8 cellular contexts compared by ENCODE assay signal in the genomic region with DNA sequence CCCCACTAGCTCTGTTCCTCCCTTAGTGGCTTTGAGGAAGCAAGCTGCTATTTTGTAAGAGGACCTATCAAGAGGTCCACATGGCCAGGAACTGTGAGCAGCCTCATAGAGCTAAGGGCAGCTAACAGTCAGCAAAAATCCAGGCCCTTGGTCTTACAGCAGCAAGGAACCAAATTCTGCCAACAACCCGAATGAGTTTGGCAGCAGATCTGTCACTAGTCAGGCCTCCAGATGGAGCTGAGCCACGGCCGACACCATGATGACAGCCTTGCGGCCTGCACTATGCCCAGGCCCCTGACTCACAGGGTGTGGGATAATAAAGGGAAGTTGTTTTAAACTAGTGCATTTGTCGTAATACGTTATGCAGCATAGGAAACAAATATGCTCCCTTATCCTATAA. TPM values are rescaled to one million over a fixed set of nuclear protein-coding genes. Genes with fewer than 3 reads are reported as not detected.
DNase-seq lines count a peak whose midpoint lies in the region; ATAC-seq lines count a peak whose summit lies in the region.

No MANE protein-coding gene starts in this region.

- no peak for ATAC-seq in HG02970 (IDR thresholded peaks at IDR 0.05; ENCODE audit: low FRiP score, unreplicated experiment)
- ATAC-seq in HG02981 (IDR thresholded peaks at IDR 0.05; ENCODE audit: unreplicated experiment), result no peak

- DNase-seq in GOT3 (lab: John Stamatoyannopoulos, UW) (peak; percentile 65), amniotic epithelial cell (ENCODE audit: low read depth) (peak; percentile 56), cardiac septum (ENCODE audit: low spot score) (peak; percentile 89), skeletal muscle cell (ENCODE audit: low read depth) (peak; percentile 95), NCI-H1092 treated with DMSO at 0.1 percent for 48 hours (lab: John Stamatoyannopoulos, UW) (no peak), NCI-H524 (lab: John Stamatoyannopoulos, UW) (no peak)

- no peak overlapping the region for H3K4me3 ChIP-seq in skeletal muscle cell (ENCODE audit: low read depth, low read length)

- intact Hi-C loops in cardiac septum (cut with DNase I), result no loop called here

RNA-seq across cellular contexts. Expression of a gene that starts 28.0 kb away (rescaled TPM):
- total RNA-seq in cardiac septum, result 311 TPM

RNA-seq across cellular contexts. Expression of a gene that starts 35.3 kb away (rescaled TPM):
- 14.6 TPM for total RNA-seq in cardiac septum

Comparison
In these comparisons a context has a peak if more than half of its experiments do, and no peak if none do; other contexts are left out.
1. DNase-seq: peak in GOT3 (single experiment), amniotic epithelial cell (single experiment), cardiac septum (single experiment) and skeletal muscle cell (single experiment); none in NCI-H1092 treated with DMSO at 0.1 percent for 48 hours (single experiment) and NCI-H524 (0 of 2).